In the genomic region with DNA sequence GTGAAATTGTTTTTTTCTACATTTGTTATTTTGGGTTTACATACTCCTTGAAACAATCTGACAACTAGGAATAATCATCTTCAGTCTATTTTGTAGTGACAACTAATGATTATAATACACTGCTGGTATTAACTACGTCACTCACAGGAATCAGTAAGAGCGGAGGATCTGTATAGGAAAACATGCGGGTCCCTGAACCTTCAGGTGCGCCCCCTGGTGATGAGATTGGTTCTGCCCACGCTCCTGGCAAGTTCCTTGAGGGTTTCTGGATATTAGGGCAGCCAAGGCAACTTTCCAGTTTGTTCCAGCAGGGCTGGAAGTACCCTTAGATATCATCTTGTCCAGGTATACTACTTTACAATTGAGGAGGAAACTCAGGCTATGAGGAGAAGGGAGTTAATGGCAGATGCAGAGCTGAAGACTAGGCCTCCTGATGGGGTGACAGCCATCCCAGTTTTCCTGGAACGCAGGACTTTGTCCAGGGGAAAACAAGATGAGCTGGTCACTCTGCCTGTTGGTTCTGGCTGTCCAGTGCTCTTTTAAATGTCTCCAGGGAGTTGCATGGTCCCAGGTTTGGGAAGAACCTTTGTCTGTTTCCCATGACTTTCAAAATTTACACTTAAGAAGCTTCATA, we compare ENCODE assay signal across 8 cellular contexts. TPM values are rescaled to one million over a fixed set of nuclear protein-coding genes. Genes with fewer than 3 reads are reported as not detected.
DNase-seq lines count a peak whose midpoint lies in the region; ATAC-seq and TF ChIP-seq lines count a peak whose summit lies in the region.

No MANE protein-coding gene starts in this region.

- ATAC-seq in RWPE2 (ENCODE audit: low read depth) = peak; percentile 91
- peak; percentile 67 to 70 for ATAC-seq in activated T-cell treated with anti-CD3 and anti-CD28 coated beads, Interleukin-2, amount 50 U/mL, for 72 hours (replicated peaks in 1 of 2)
- no peak for ATAC-seq in GM21825 (IDR thresholded peaks at IDR 0.05; ENCODE audit: unreplicated experiment)

- DNase-seq in ELF-1 (ENCODE audit: low read depth, low spot score) = peak; percentile 77
- DNase-seq in RWPE2 (ENCODE audit: low spot score) = no peak
- peak; percentile 73 to 75 for DNase-seq in activated T-cell treated with anti-CD3 and anti-CD28 coated beads, Interleukin-2, amount 50 U/mL, for 72 hours
- peak; percentile 78 for DNase-seq in fibroblast of peridontal ligament (ENCODE audit: extremely low read depth)
- peak in 48 of 56 donors; percentile 6 to 82 (median 36) for DNase-seq in nucleus accumbens (lab: John Stamatoyannopoulos, UW)
- peak; percentile 80 for DNase-seq in superior temporal gyrus (ENCODE audit: extremely low spot score)

- H3K4me3 ChIP-seq in RWPE2 (ENCODE audit: severe bottlenecking) = no peak overlapping the region

- H3K4me3 Mint-ChIP-seq in activated T-cell treated with anti-CD3 and anti-CD28 coated beads, Interleukin-2, amount 50 U/mL, for 72 hours = no peak overlapping the region

- TF ChIP-seq EP300 in Ishikawa (IDR thresholded peaks at IDR 0.05; ENCODE audit: borderline replicate concordance) = no peak

- peaks cover 11% of the 10 kb centered on the region for H3K4me1 Mint-ChIP-seq in activated T-cell treated with anti-CD3 and anti-CD28 coated beads, Interleukin-2, amount 50 U/mL, for 72 hours (ENCODE audit: low read depth)

- H3K36me3 ChIP-seq in RWPE2 (ENCODE audit: low read depth) = no peaks in the 10 kb centered on the region

- no peak overlapping the region for H3K27ac ChIP-seq in RWPE2 (ENCODE audit: poor library complexity, severe bottlenecking)

- peak; percentile 94 for TF ChIP-seq CTCF in RWPE2 (IDR thresholded peaks at IDR 0.05; ENCODE audit: poor library complexity, severe bottlenecking)

- H3K27ac Mint-ChIP-seq in activated T-cell treated with anti-CD3 and anti-CD28 coated beads, Interleukin-2, amount 50 U/mL, for 72 hours = no peak overlapping the region

- H3K27me3 ChIP-seq in RWPE2 (ENCODE audit: insufficient read depth, poor library complexity, severe bottlenecking) = no peaks in the 10 kb centered on the region

- H3K27me3 Mint-ChIP-seq in activated T-cell treated with anti-CD3 and anti-CD28 coated beads, Interleukin-2, amount 50 U/mL, for 72 hours (ENCODE audit: low read depth) = no peaks in the 10 kb centered on the region

- no peaks in the 10 kb centered on the region for H3K4me1 ChIP-seq in RWPE2 (ENCODE audit: insufficient read depth, poor library complexity, severe bottlenecking)

- TF ChIP-seq RAD21 in Ishikawa (IDR thresholded peaks at IDR 0.05; ENCODE audit: low read depth) = peak; percentile 67

- H3K36me3 Mint-ChIP-seq in activated T-cell treated with anti-CD3 and anti-CD28 coated beads, Interleukin-2, amount 50 U/mL, for 72 hours (ENCODE audit: insufficient read depth in 2 of 2) = no peaks in the 10 kb centered on the region

- H3K9me3 Mint-ChIP-seq in activated T-cell treated with anti-CD3 and anti-CD28 coated beads, Interleukin-2, amount 50 U/mL, for 72 hours = no peaks in the 10 kb centered on the region

- H3K9me3 ChIP-seq in RWPE2 (ENCODE audit: severe bottlenecking) = no peaks in the 10 kb centered on the region

TF ChIP-seq in Ishikawa, 13 proteins besides CTCF, POLR2A, EP300 and RAD21:
- TF ChIP-seq YY1 (IDR thresholded peaks at IDR 0.05; ENCODE audit: low read depth) (no peak), TAF1 (IDR thresholded peaks at IDR 0.05; ENCODE audit: low read depth) (no peak), EGR1 (IDR thresholded peaks at IDR 0.05) (peak; percentile 16; the same call in 1 of the 2 replicates)
- TF ChIP-seq, protein P1, sequence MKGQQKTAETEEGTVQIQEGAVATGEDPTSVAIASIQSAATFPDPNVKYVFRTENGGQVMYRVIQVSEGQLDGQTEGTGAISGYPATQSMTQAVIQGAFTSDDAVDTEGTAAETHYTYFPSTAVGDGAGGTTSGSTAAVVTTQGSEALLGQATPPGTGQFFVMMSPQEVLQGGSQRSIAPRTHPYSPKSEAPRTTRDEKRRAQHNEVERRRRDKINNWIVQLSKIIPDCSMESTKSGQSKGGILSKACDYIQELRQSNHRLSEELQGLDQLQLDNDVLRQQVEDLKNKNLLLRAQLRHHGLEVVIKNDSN (IDR thresholded peaks at IDR 0.05) = no peak
- TF ChIP-seq, protein P2, sequence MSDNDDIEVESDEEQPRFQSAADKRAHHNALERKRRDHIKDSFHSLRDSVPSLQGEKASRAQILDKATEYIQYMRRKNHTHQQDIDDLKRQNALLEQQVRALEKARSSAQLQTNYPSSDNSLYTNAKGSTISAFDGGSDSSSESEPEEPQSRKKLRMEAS (IDR thresholded peaks at IDR 0.05) = 0 out of 2 replicates have a peak, but pooled peaks have one; percentile 14

RNA-seq across cellular contexts. Expression of a gene that starts 15.0 kb away (rescaled TPM):
- not detected for total RNA-seq in activated T-cell treated with anti-CD3 and anti-CD28 coated beads, Interleukin-2, amount 50 U/mL, for 72 hours

RNA-seq across cellular contexts. Expression of a gene that starts 36.0 kb away (rescaled TPM):
- 10 to 100 TPM; 19.3 to 20.5 TPM for total RNA-seq in activated T-cell treated with anti-CD3 and anti-CD28 coated beads, Interleukin-2, amount 50 U/mL, for 72 hours
